In the genomic region with DNA sequence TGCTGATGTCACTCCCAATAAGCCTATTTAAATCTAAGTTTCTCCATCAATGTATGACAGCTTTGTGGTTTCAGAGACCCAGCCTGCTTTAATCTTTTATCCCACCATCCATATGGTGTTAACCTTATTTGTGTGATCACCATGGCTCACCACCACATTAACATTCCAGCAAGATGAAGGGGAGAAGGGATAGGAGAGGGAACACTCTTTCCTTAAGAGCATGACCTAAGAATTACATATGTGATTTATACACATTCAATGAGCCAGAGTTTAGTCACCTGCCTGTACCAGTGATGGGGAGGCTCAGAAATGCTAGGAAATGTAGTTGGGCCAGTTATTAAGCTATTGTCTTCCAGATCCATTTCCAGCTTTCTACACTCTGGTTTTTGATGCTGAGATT, we compare ENCODE assay signal across 19 cellular contexts.
"Had no signal": no experiment of that assay in that cellular context is flagged by ENCODE, and none has a peak within 500 bp of the region (broad histone marks: within the 10 kb centered on the region; RNA-seq: fewer than 3 reads in every experiment).

No MANE protein-coding gene starts in this region.

- H3K36me3 ChIP-seq: neutrophil, stomach had no signal

- H3K27ac ChIP-seq: hepatocyte, neutrophil, stomach, vagina had no signal

- H3K4me3 ChIP-seq: hepatocyte, lung, smooth muscle cell, stomach, vagina had no signal

- H3K27me3 ChIP-seq: hepatocyte, neutrophil, stomach, vagina had no signal

- DNase-seq: activated B cell treated with CpG ODN at 0.5 μM for 24 hours; activated CD4-positive, alpha-beta memory T cell treated with anti-CD3 and anti-CD28 coated beads for 36 hours; activated CD4-positive, alpha-beta T cell treated with anti-CD3 and anti-CD28 coated beads for 4 hours; activated naive CD4-positive, alpha-beta T cell; activated naive CD8-positive, alpha-beta T cell treated with anti-CD3 and anti-CD28 coated beads for 36 hours; activated T-cell treated with anti-CD3 and anti-CD28 coated beads for 4 hours; amniotic stem cell; caudate nucleus; stimulated activated CD4-positive, alpha-beta T cell treated with anti-CD3 and anti-CD28 coated beads, Interleukin-4, amount 100 ng/mL, for 24 hours; stomach; trophoblast cell had no signal

- H2AFZ ChIP-seq: hepatocyte had no signal

- ATAC-seq: natural killer cell treated with Interleukin-12 subunit alpha and Interleukin-12 subunit beta and Interleukin-15 and Interleukin-18, amount 100 ng/mL, for 72 hours; sciatic nerve; stimulated activated effector memory CD8-positive, alpha-beta T cell treated with anti-CD3 and anti-CD28 coated beads, Interleukin-12 subunit alpha, Interleukin-12 subunit beta, amount 100 ng/mL, for 72 hours had no signal

- H3K9me3 ChIP-seq: neutrophil, stomach, vagina had no signal

- H3K4me2 ChIP-seq: hepatocyte, smooth muscle cell had no signal

- H3K4me1 ChIP-seq: stomach, vagina had no signal
